12 cellular contexts compared by ENCODE assay signal in the genomic region with DNA sequence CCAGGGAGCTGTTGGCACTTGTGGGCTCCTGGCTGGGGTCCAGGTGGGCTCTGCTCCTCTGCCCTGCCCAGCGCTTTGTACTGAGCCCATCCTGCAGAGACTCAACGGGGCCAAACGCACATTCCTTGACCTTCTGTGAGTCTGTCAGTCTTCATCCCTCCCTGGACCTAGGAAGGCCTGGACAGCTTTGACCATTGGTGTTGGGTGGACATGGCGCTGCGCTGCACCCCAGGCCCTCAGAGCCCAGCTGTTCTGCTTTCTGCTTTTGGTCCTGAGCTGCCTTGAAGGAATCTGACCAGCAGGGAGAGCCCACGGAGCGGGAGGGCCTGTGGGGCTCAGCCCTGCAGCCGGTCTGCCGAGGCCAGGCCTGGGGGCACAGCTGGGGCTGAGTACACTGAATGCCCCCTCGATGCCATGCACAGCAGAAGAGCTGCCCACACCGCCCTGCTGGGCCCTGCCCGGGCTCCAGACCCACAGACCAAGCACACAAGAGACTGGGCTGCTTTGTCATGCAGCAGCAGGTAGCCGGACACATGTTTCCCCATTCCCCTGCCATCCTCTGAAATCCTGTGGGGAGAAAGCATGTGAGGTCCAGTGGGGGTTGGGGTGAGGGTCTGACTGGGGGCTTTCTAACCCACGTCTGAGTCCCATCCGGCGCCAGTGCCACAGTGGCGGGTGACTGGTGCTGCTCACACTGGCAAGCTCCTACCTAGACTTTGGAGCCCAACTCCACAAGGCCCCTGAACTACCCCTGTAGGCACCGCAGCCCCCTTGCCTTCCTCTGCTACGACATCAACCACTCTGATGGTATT. TPM values are rescaled to one million over a fixed set of nuclear protein-coding genes. Genes with fewer than 3 reads are reported as not detected.
DNase-seq lines count a peak whose midpoint lies in the region; ATAC-seq, FAIRE-seq and TF ChIP-seq lines count a peak whose summit lies in the region.
"Had no signal": no experiment of that assay in that cellular context is flagged by ENCODE, and none has a peak within 500 bp of the region (broad histone marks: within the 10 kb centered on the region; RNA-seq: fewer than 3 reads in every experiment).

No MANE protein-coding gene starts in this region.

- H3K27ac ChIP-seq in heart right ventricle = no peak overlapping the region

- no peak overlapping the region for H3K4me3 ChIP-seq in heart right ventricle
- no peak overlapping the region for H3K4me3 ChIP-seq in fibroblast of the aortic adventitia (ENCODE audit: low read depth, low read length)
- H3K4me3 ChIP-seq in HAP-1 = no peak overlapping the region

- H3K27me3 ChIP-seq in heart right ventricle (no peaks in the 10 kb centered on the region), HAP-1 (ENCODE audit: low read depth) (no peaks in the 10 kb centered on the region)

- H3K4me1 ChIP-seq in heart right ventricle = no peaks in the 10 kb centered on the region
- no peaks in the 10 kb centered on the region for H3K4me1 ChIP-seq in HAP-1

- in situ Hi-C loops in HAP-1 (cut with MboI; ENCODE audit: low sequenced_read_pairs) = no loop called here

- no peaks in the 10 kb centered on the region for H3K9me3 ChIP-seq in heart right ventricle
- no peaks in the 10 kb centered on the region for H3K9me3 ChIP-seq in HAP-1

- H3K36me3 ChIP-seq in heart right ventricle (no peaks in the 10 kb centered on the region), HAP-1 (replicated peaks) (no peaks in the 10 kb centered on the region)

- intact Hi-C loops in heart right ventricle (cut with DNase I) = loop anchor here in 1 of 10 donors (5.0 kb wide), 2 partner anchors 62 to 97 kb away; no protein-coding TSS in a partner anchor
- intact Hi-C loops in cardiac septum (cut with DNase I) = loop anchor here (5.0 kb wide), 1 partner anchor 82 kb away; no protein-coding TSS in a partner anchor

- 70 to 78% methylated on average over 19 of the region's 19 CpGs for WGBS in heart right ventricle, 2 donors

- peak in 5 of 8 donors; percentile 24 to 60 (median 58) for ATAC-seq in heart right ventricle
- no peak for ATAC-seq in GM21447 (IDR thresholded peaks at IDR 0.05; ENCODE audit: unreplicated experiment)
- ATAC-seq in GM18511 (IDR thresholded peaks at IDR 0.05; ENCODE audit: unreplicated experiment) = no peak

- peak in 6 of 9 donors; percentile 23 to 43 (median 31) for TF ChIP-seq CTCF in heart right ventricle (IDR thresholded peaks at IDR 0.05)
- TF ChIP-seq CTCF in fibroblast of the aortic adventitia (IDR thresholded peaks at IDR 0.05; ENCODE audit: insufficient read depth, low read length) = peak; percentile 31

- FAIRE-seq in urothelium cell line (lab: Jason Lieb, UNC) = peak; percentile 74
- FAIRE-seq: endometrium, GM18507 had no signal

- DNase-seq in heart right ventricle = no peak
- DNase-seq in cardiac septum (ENCODE audit: low spot score) = no peak
- peak; percentile 5 for DNase-seq in RPMI7951 (ENCODE audit: low read depth)
- DNase-seq in fibroblast of the aortic adventitia (ENCODE audit: low read depth) = peak; percentile 6
- DNase-seq in urothelium cell line (ENCODE audit: low spot score) = no peak
- DNase-seq in HAP-1 (ENCODE audit: low spot score in 2 of 2) = no peak
- DNase-seq: activated CD4-positive, alpha-beta T cell treated with anti-CD3 and anti-CD28 coated beads, Interleukin-2, amount 50 U/mL, for 4 hours had no signal

RNA-seq across cellular contexts. Expression of gene CCDC188, which starts 24.1 kb away (rescaled TPM):
- 1 to 10 TPM in 1 of 10 donors, under 1 TPM in 6, not detected in 3; 0.15 to 1.1 (median 0.50) TPM for total RNA-seq in heart right ventricle
- 1 to 10 TPM in 1 of 2 donors, under 1 TPM in 1; 0.51 to 2.3 TPM for polyA plus RNA-seq in heart right ventricle
- 0.67 TPM for total RNA-seq in cardiac septum
- total RNA-seq in RPMI7951 (2014; rRNA removed; shearing (Covaris generic)) = 0.68 TPM in 1 of 2 replicates, not detected in the other
- 0.45 TPM in 1 of 2 replicates, not detected in the other for total RNA-seq in fibroblast of the aortic adventitia (ENCODE audit: low replicate concordance)
- polyA plus RNA-seq: CD4-positive, CD25-positive, alpha-beta regulatory T cell had no signal

RNA-seq across cellular contexts. Expression of gene ZDHHC8, which starts 43.4 kb away (rescaled TPM):
- total RNA-seq in heart right ventricle (10 to 100 TPM; 32.5 to 51.7 (median 37.5) TPM), cardiac septum (43.4 TPM), fibroblast of the aortic adventitia (ENCODE audit: low replicate concordance) (8.7 and 12.7 TPM in 2 replicates)
- 10 to 100 TPM; 23.2 to 39.4 TPM for polyA plus RNA-seq in heart right ventricle
- total RNA-seq in RPMI7951 (2014; rRNA removed; shearing (Covaris generic)) = 3.4 TPM in 2 replicates

RNA-seq across cellular contexts. Expression of gene TRMT2A, which starts 58.0 kb away (rescaled TPM):
- total RNA-seq in heart right ventricle = 10 to 100 TPM; 18.4 to 29.6 (median 25.8) TPM
- polyA plus RNA-seq in heart right ventricle = 10 to 100 TPM; 24.6 to 58.2 TPM
- total RNA-seq in cardiac septum = 24.0 TPM
- 14.7 and 16.2 TPM in 2 replicates for total RNA-seq in RPMI7951 (2014; rRNA removed; shearing (Covaris generic))
- total RNA-seq in fibroblast of the aortic adventitia (ENCODE audit: low replicate concordance) = 18.4 and 28.7 TPM in 2 replicates

RNA-seq across cellular contexts. Expression of gene RANBP1, which starts 59.1 kb away (rescaled TPM):
- 10 to 100 TPM; 31.8 to 55.8 (median 38.1) TPM for total RNA-seq in heart right ventricle
- 10 to 100 TPM; 39.4 to 71.7 TPM for polyA plus RNA-seq in heart right ventricle
- total RNA-seq in cardiac septum = 45.9 TPM
- 528 and 684 TPM in 2 replicates for total RNA-seq in RPMI7951 (2014; rRNA removed; shearing (Covaris generic))
- 160 and 191 TPM in 2 replicates for total RNA-seq in fibroblast of the aortic adventitia (ENCODE audit: low replicate concordance)

Comparison
In these comparisons a context has a peak if more than half of its experiments do, and no peak if none do; other contexts are left out.
1. ATAC-seq: peak in heart right ventricle (5 of 8); none in GM21447 (single experiment) and GM18511 (single experiment).
2. DNase-seq: peak in RPMI7951 (single experiment) and fibroblast of the aortic adventitia (single experiment); none in heart right ventricle (0 of 2), cardiac septum (single experiment), urothelium cell line (single experiment) and HAP-1 (0 of 2).